ENCODE assay signal across 10 cellular contexts in the genomic region with DNA sequence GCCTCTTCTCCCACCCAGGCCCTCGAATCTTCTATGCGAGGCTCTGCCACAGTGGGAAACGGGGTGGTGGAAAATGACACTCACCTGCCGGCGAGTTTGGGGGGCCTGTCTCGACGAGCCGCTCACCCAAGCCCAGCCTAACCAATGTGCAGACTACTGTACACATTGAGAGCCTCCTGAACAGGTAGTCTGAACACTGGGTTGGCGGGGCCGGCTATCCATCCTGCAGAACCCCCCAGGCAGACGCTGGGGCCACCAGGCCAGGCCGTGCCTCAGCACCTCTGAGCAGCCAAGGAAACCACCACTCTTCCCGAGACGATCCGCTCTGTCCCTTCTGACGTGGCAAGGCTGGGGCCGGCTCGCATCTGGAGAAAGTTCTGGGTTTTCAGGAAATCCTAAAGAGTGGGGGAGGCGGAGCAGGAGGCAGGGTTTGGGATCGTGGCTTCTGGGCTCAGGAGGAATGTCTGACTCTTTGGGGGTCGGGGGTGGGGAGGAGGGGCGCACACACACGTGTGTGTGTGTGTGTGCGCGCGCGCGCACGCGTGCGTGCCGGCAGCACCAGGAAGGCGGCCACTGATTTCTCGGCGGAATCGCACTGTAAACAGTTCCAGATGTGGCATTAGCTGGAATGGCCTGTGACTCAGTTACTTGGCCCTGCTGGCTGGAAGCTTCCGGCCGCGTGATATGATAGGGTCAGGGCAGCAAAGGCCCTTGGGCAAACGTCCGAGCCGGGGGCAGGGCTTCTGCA. TPM values are rescaled to one million over a fixed set of nuclear protein-coding genes. Genes with fewer than 3 reads are reported as not detected.
DNase-seq lines count a peak whose midpoint lies in the region; ATAC-seq and TF ChIP-seq lines count a peak whose summit lies in the region.
"Had no signal": no experiment of that assay in that cellular context is flagged by ENCODE, and none has a peak within 500 bp of the region (broad histone marks: within the 10 kb centered on the region; RNA-seq: fewer than 3 reads in every experiment).

No MANE protein-coding gene starts in this region.

- no peak for TF ChIP-seq POLR2A in gastrocnemius medialis (IDR thresholded peaks at IDR 0.05)

- no peaks in the 10 kb centered on the region for H3K9me3 ChIP-seq in BLaER1
- no peaks in the 10 kb centered on the region for H3K9me3 ChIP-seq in right cardiac atrium (ENCODE audit: control insufficient read depth, low read length)
- H3K9me3 ChIP-seq in gastrocnemius medialis: no peaks in the 10 kb centered on the region

- H3K4me2 ChIP-seq in BLaER1: no peak overlapping the region

- H3K27ac ChIP-seq in BLaER1 (0 out of 2 replicates have a peak overlapping the region, but pooled peaks have one; percentile 35), right cardiac atrium (ENCODE audit: low read length) (no peak overlapping the region), gastrocnemius medialis (peak overlapping the region; percentile 56 to 67 (median 65))

- H3K36me3 ChIP-seq in BLaER1: peaks cover 100% of the 10 kb centered on the region
- H3K36me3 ChIP-seq in gastrocnemius medialis: peaks cover 0 to 46% of the 10 kb centered on the region in 2 donors

- in situ Hi-C loops in gastrocnemius medialis (cut with MboI; ENCODE audit: low sequenced_read_pairs in 4 of 4): no loop called here

- H3K4me3 ChIP-seq in BLaER1 (no peak overlapping the region), right cardiac atrium (ENCODE audit: low read length) (no peak overlapping the region), gastrocnemius medialis (peak overlapping the region in 3 of 4 donors; percentile 14 to 36 (median 17))

- WGBS in right cardiac atrium: 75% methylated on average over 42 of the region's 42 CpGs

- no peak overlapping the region for H3K9ac ChIP-seq in BLaER1

- H3K27me3 ChIP-seq in BLaER1 (no peaks in the 10 kb centered on the region), right cardiac atrium (ENCODE audit: control insufficient read depth, insufficient read depth) (no peaks in the 10 kb centered on the region), gastrocnemius medialis (no peaks in the 10 kb centered on the region)

- no peak for TF ChIP-seq CTCF in gastrocnemius medialis (IDR thresholded peaks at IDR 0.05 in 4 of 5, conservative IDR thresholded peaks at IDR 0.05 in 1 of 5)

- intact Hi-C loops in right cardiac atrium (cut with DNase I): no loop called here
- intact Hi-C loops in gastrocnemius medialis (cut with DNase I; ENCODE audit: low total_unique reads): no loop called here

- ATAC-seq in right cardiac atrium: peak; percentile 9 to 23
- peak; percentile 58 to 61 for ATAC-seq in gastrocnemius medialis
- ATAC-seq in GM21717 (IDR thresholded peaks at IDR 0.05; ENCODE audit: unreplicated experiment): no peak
- no peak for ATAC-seq in GM21619 (IDR thresholded peaks at IDR 0.05; ENCODE audit: unreplicated experiment)

- H3K4me1 ChIP-seq in BLaER1 (0 out of 2 replicates have a peak, but pooled peaks cover 6% of the 10 kb centered on the region), right cardiac atrium (ENCODE audit: control insufficient read depth, insufficient read depth, low read length) (no peaks in the 10 kb centered on the region), gastrocnemius medialis (peaks cover 4 to 5% of the 10 kb centered on the region in 2 donors)

- DNase-seq in amniotic epithelial cell (ENCODE audit: low read depth) (peak; percentile 43), right cardiac atrium (peak; percentile 63 to 81 (median 65)), gastrocnemius medialis (peak; percentile 33 to 59), NCI-H524 treated with DMSO at 0.1 percent for 48 hours (lab: John Stamatoyannopoulos, UW) (no peak)
- no peak for DNase-seq in activated effector memory CD4-positive, alpha-beta T cell treated with Interleukin-2 at 50 U/mL for 16 hours
- DNase-seq: midbrain, NCI-H510A had no signal

- peaks cover 70% of the 10 kb centered on the region for H4K20me1 ChIP-seq in BLaER1

RNA-seq across cellular contexts. Expression of gene TMED1, which starts 18.5 kb away (rescaled TPM):
- total RNA-seq in right cardiac atrium (10 to 100 TPM; 24.6 to 30.4 (median 27.8) TPM), gastrocnemius medialis (10 to 100 TPM; 33.0 to 90.0 (median 57.1) TPM)
- 43.4 TPM for polyA plus RNA-seq in right cardiac atrium

RNA-seq across cellular contexts. Expression of gene C19orf38, which starts 30.8 kb away (rescaled TPM):
- total RNA-seq in right cardiac atrium (1 to 10 TPM in 1 of 4 donors, under 1 TPM in 3; 0.39 to 1.4 (median 0.64) TPM), gastrocnemius medialis (1 to 10 TPM; 1.4 to 3.9 (median 1.9) TPM)
- polyA plus RNA-seq in right cardiac atrium: 0.23 TPM

RNA-seq across cellular contexts. Expression of gene CARM1, which starts 53.9 kb away (rescaled TPM):
- total RNA-seq in right cardiac atrium: 10 to 100 TPM; 30.8 to 37.2 (median 32.6) TPM
- 35.2 TPM for polyA plus RNA-seq in right cardiac atrium
- 10 to 100 TPM; 31.2 to 58.5 (median 53.0) TPM for total RNA-seq in gastrocnemius medialis

Comparison
In these comparisons a context has a peak if more than half of its experiments do, and no peak if none do; other contexts are left out.
1. H3K4me3 ChIP-seq: peak in gastrocnemius medialis (3 of 4); none in BLaER1 (single experiment) and right cardiac atrium (single experiment).
2. DNase-seq: peak in amniotic epithelial cell (single experiment), right cardiac atrium (3 of 3) and gastrocnemius medialis (2 of 2); none in activated effector memory CD4-positive, alpha-beta T cell treated with Interleukin-2 at 50 U/mL for 16 hours (single experiment) and NCI-H524 treated with DMSO at 0.1 percent for 48 hours (single experiment).
3. ATAC-seq: peak in right cardiac atrium (2 of 2) and gastrocnemius medialis (2 of 2); none in GM21717 (single experiment) and GM21619 (single experiment).